In the genomic region with DNA sequence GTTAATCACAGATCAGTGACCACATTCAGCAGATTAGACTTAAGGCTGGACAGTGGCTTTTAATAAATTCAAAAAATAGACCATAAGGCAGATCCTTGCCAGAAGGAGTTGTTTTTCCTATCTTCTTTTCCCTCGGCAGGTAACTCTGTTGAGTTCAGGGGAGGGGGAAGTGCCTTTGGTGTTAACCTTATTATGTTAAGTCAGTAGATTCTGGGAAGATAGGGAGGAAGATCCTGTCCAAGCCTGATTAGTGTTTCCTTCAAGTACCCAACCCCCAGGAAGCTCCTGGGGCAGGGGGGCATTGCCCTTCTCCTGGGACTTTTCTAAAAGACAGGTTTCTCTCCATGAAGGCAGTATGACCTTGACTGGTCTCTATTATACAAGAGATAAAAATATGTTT, we compare ENCODE assay signal across 24 cellular contexts.
"Had no signal": no experiment of that assay in that cellular context is flagged by ENCODE, and none has a peak within 500 bp of the region (broad histone marks: within the 10 kb centered on the region; RNA-seq: fewer than 3 reads in every experiment).

No MANE protein-coding gene starts in this region.

- H3K4me1 Mint-ChIP-seq: immature natural killer cell; mesothelial cell of epicardium; naive B cell; naive thymus-derived CD8-positive, alpha-beta T cell had no signal

- H3K9me3 Mint-ChIP-seq: dendritic cell treated with granulocyte-macrophage colony-stimulating factor and Interleukin-4, amounts not matched to agents 40 ng/mL and 50 ng/mL, for 4 days; effector memory CD8-positive, alpha-beta T cell; mesothelial cell of epicardium; naive B cell had no signal

- H3K36me3 Mint-ChIP-seq: immature natural killer cell; mesothelial cell of epicardium; naive B cell; naive thymus-derived CD8-positive, alpha-beta T cell had no signal

- H3K4me3 Mint-ChIP-seq: dendritic cell treated with granulocyte-macrophage colony-stimulating factor and Interleukin-4, amounts not matched to agents 40 ng/mL and 50 ng/mL, for 4 days; effector memory CD8-positive, alpha-beta T cell; immature natural killer cell; mesothelial cell of epicardium; naive B cell; naive thymus-derived CD8-positive, alpha-beta T cell had no signal

- DNase-seq: colonic mucosa; cortex of kidney; effector CD8-positive, alpha-beta T cell; effector memory CD8-positive, alpha-beta T cell; foreskin keratinocyte; heart left ventricle; hypothalamus; immature natural killer cell; islet precursor cell; kidney; kidney glomerular epithelial cell; left colon; left ventricle myocardium superior; lower lobe of right lung; mesenchymal stem cell; mucosa of descending colon; naive B cell; naive thymus-derived CD8-positive, alpha-beta T cell had no signal

- H3K4me1 ChIP-seq: colonic mucosa, esophagus muscularis mucosa, foreskin keratinocyte, gastroesophageal sphincter, heart left ventricle, lower lobe of right lung had no signal

- H3K27me3 Mint-ChIP-seq: dendritic cell treated with granulocyte-macrophage colony-stimulating factor and Interleukin-4, amounts not matched to agents 40 ng/mL and 50 ng/mL, for 4 days had no signal

- H2AFZ ChIP-seq: hepatocyte had no signal

- H3K4me3 ChIP-seq: colonic mucosa, esophagus muscularis mucosa, gastroesophageal sphincter, heart left ventricle, hepatocyte, lower lobe of right lung, mucosa of descending colon had no signal

- H3K9me3 ChIP-seq: colonic mucosa, esophagus muscularis mucosa, gastroesophageal sphincter, heart left ventricle, lower lobe of right lung, mucosa of descending colon had no signal

- H3K79me2 ChIP-seq: hepatocyte had no signal

- H3K27ac Mint-ChIP-seq: dendritic cell treated with granulocyte-macrophage colony-stimulating factor and Interleukin-4, amounts not matched to agents 40 ng/mL and 50 ng/mL, for 4 days; effector memory CD8-positive, alpha-beta T cell; immature natural killer cell; mesothelial cell of epicardium; naive thymus-derived CD8-positive, alpha-beta T cell had no signal

- H3K4me2 ChIP-seq: hepatocyte had no signal

- ATAC-seq: effector memory CD8-positive, alpha-beta T cell; foreskin keratinocyte; gastroesophageal sphincter; heart left ventricle; left colon; left lobe of liver; left ventricle myocardium superior; lower lobe of right lung; mucosa of descending colon; naive thymus-derived CD8-positive, alpha-beta T cell had no signal

- H3K27me3 ChIP-seq: colonic mucosa, foreskin keratinocyte, hepatocyte had no signal

- H3K36me3 ChIP-seq: colonic mucosa, esophagus muscularis mucosa, gastroesophageal sphincter, heart left ventricle, lower lobe of right lung had no signal

- H3K27ac ChIP-seq: colonic mucosa, esophagus muscularis mucosa, foreskin keratinocyte, gastroesophageal sphincter, heart left ventricle, hepatocyte, lower lobe of right lung had no signal
